In the genomic region with DNA sequence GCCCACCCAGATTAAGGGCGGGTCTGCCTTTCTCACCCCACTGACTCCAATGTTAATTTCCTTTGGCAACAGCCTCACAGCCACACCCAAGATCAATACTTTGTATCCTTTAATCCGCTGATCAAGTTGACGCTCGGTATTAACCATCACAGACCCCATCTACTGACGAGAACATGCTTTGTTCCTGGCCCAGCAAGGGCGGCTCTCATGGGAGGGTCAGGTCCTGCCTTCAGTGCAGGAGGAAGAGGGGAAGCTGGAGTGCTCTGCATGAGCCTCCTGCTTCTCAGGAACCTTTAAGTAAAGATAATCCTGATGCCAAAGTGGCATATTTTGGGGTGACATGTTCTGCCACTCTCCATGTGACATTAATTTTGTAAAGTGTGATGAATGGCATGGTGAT, we compare ENCODE assay signal across 30 cellular contexts. TPM values are rescaled to one million over a fixed set of nuclear protein-coding genes. Genes with fewer than 3 reads are reported as not detected.
A peak's percentile ranks its signal among the peaks of the same experiment; 100 is the strongest.
DNase-seq lines count a peak whose midpoint lies in the region; FAIRE-seq and TF ChIP-seq lines count a peak whose summit lies in the region.
"Had no signal": no experiment of that assay in that cellular context is flagged by ENCODE, and none has a peak within 500 bp of the region (broad histone marks: within the 10 kb centered on the region; RNA-seq: fewer than 3 reads in every experiment).

No MANE protein-coding gene starts in this region.

- peaks cover 12% of the 10 kb centered on the region for H3K9me3 Mint-ChIP-seq in astrocyte (ENCODE audit: unreplicated experiment)

- H3K27ac Mint-ChIP-seq in astrocyte (ENCODE audit: unreplicated experiment), result peak overlapping the region; percentile 7
- H3K27ac Mint-ChIP-seq: CD4-positive, alpha-beta T cell; CD8-positive, alpha-beta T cell had no signal

- TF ChIP-seq CTCF in HEK293 (tag by site-specific recombination; IDR thresholded peaks at IDR 0.05) (no peak), astrocyte (IDR thresholded peaks at IDR 0.05; ENCODE audit: insufficient read depth, low read depth, low read length) (no peak), coronary artery (IDR thresholded peaks at IDR 0.05) (no peak)

- DNase-seq in astrocyte (ENCODE audit: low read depth), result no peak
- peak; percentile 13 for DNase-seq in islet precursor cell
- no peak for DNase-seq in NCI-H2196 (lab: John Stamatoyannopoulos, UW; ENCODE audit: unreplicated experiment)
- DNase-seq in amniotic stem cell (lab: John Stamatoyannopoulos, UW), result no peak
- DNase-seq in coronary artery (ENCODE audit: low spot score), result no peak
- no peak for DNase-seq in DMS114 treated with DMSO at 0.1 percent for 48 hours (lab: John Stamatoyannopoulos, UW; ENCODE audit: unreplicated experiment)
- DNase-seq: 8988T; ACHN; BE2C; Caco-2; Calu3; CD4-positive, alpha-beta T cell; CD8-positive, alpha-beta T cell; DMS153; DMS53; DMS79; DND-41; EL; GDM1 had no signal

- no peak for FAIRE-seq in astrocyte (lab: Jason Lieb, UNC)
- FAIRE-seq: A204.1, D721Med, GM12878, GM12892, GM18507 had no signal

- no peak overlapping the region for H3K4me3 Mint-ChIP-seq in astrocyte (ENCODE audit: unreplicated experiment)
- H3K4me3 Mint-ChIP-seq: CD4-positive, alpha-beta T cell; CD8-positive, alpha-beta T cell had no signal

- peaks cover 4% of the 10 kb centered on the region for H3K27me3 Mint-ChIP-seq in astrocyte (ENCODE audit: low read depth, unreplicated experiment)
- H3K27me3 Mint-ChIP-seq: CD4-positive, alpha-beta T cell had no signal

- peaks cover 29 to 54% (median 38%) of the 10 kb centered on the region in 11 experiments for H3K9me3 ChIP-seq in BLaER1 treated with 17β-estradiol and CSF1 and Interleukin-3, amounts not matched to agents 10 nM and 100 nM (replicated peaks in 1 of 11)
- H3K9me3 ChIP-seq in HEK293 (ENCODE audit: control insufficient read depth, insufficient read depth, low read depth, low read length), result no peaks in the 10 kb centered on the region
- H3K9me3 ChIP-seq in astrocyte (ENCODE audit: insufficient read depth, low read depth, low read length), result no peaks in the 10 kb centered on the region
- H3K9me3 ChIP-seq: BE2C had no signal

- H3K36me3 ChIP-seq in BLaER1 treated with 17β-estradiol and CSF1 and Interleukin-3, amounts not matched to agents 10 nM and 100 nM, result peaks cover 0 to 26% (median 0%) of the 10 kb centered on the region in 11 experiments; a peak in 6 of 22 replicates
- no peaks in the 10 kb centered on the region for H3K36me3 ChIP-seq in HEK293 (ENCODE audit: control insufficient read depth in 2 of 2, insufficient read depth in 1 of 2, low read length in 2 of 2)
- no peaks in the 10 kb centered on the region for H3K36me3 ChIP-seq in astrocyte (ENCODE audit: insufficient read depth, low read length)
- H3K36me3 ChIP-seq: BE2C, BLaER1 had no signal

- no peaks in the 10 kb centered on the region for H3K79me2 ChIP-seq in astrocyte (ENCODE audit: insufficient read depth, low read length)

- peak overlapping the region in 1 of 10 experiments; percentile 13; a peak in 1 of 20 replicates for H3K4me3 ChIP-seq in BLaER1 treated with 17β-estradiol and CSF1 and Interleukin-3, amounts not matched to agents 10 nM and 100 nM
- H3K4me3 ChIP-seq in HEK293 (ENCODE audit: low read depth, low read length), result no peak overlapping the region
- no peak overlapping the region for H3K4me3 ChIP-seq in astrocyte (ENCODE audit: insufficient read depth, low read depth, low read length)
- H3K4me3 ChIP-seq in coronary artery, result no peak overlapping the region
- H3K4me3 ChIP-seq: BLaER1, GM12878 had no signal

- POLR2A ChIA-PET in HEK293 (lab: Yijun Ruan, JAX), result no interaction called here

- H3K27ac ChIP-seq in BLaER1 treated with 17β-estradiol and CSF1 and Interleukin-3, amounts not matched to agents 10 nM and 100 nM, result peak overlapping the region in 10 of 11 experiments; percentile 73 to 97 (median 92); a peak in 20 of 22 replicates
- H3K27ac ChIP-seq in HEK293 (ENCODE audit: extremely low read depth, low read depth, low read length) (no peak overlapping the region), astrocyte (ENCODE audit: low read depth, low read length) (no peak overlapping the region), coronary artery (no peak overlapping the region)
- H3K27ac ChIP-seq: BLaER1, C4-2B had no signal

- H3K4me2 ChIP-seq in BLaER1 treated with 17β-estradiol and CSF1 and Interleukin-3, amounts not matched to agents 10 nM and 100 nM, result peak overlapping the region in 9 of 11 experiments; percentile 30 to 83 (median 75); a peak in 17 of 22 replicates
- H3K4me2 ChIP-seq in astrocyte (ENCODE audit: low read length), result no peak overlapping the region
- H3K4me2 ChIP-seq: BLaER1 had no signal

- H3K36me3 Mint-ChIP-seq in astrocyte (ENCODE audit: low read depth, unreplicated experiment), result peaks cover 3% of the 10 kb centered on the region
- H3K36me3 Mint-ChIP-seq: CD8-positive, alpha-beta T cell had no signal

- peak overlapping the region in 8 of 11 experiments; percentile 35 to 84 (median 80); a peak in 11 of 22 replicates for H3K9ac ChIP-seq in BLaER1 treated with 17β-estradiol and CSF1 and Interleukin-3, amounts not matched to agents 10 nM and 100 nM
- H3K9ac ChIP-seq in astrocyte (ENCODE audit: low read length), result no peak overlapping the region
- H3K9ac ChIP-seq: BLaER1 had no signal

- H3K4me1 Mint-ChIP-seq in astrocyte (ENCODE audit: low read depth, unreplicated experiment), result peaks cover 5% of the 10 kb centered on the region

- no peaks in the 10 kb centered on the region for H3K27me3 ChIP-seq in BLaER1 treated with 17β-estradiol and CSF1 and Interleukin-3, amounts not matched to agents 10 nM and 100 nM
- peaks cover 7% of the 10 kb centered on the region for H3K27me3 ChIP-seq in astrocyte (ENCODE audit: insufficient read depth, low read length)
- H3K27me3 ChIP-seq: BE2C, BLaER1 had no signal

- no peaks in the 10 kb centered on the region for H4K20me1 ChIP-seq in BLaER1 treated with 17β-estradiol and CSF1 and Interleukin-3, amounts not matched to agents 10 nM and 100 nM
- no peaks in the 10 kb centered on the region for H4K20me1 ChIP-seq in astrocyte (ENCODE audit: insufficient read depth, low read length)
- H4K20me1 ChIP-seq: BLaER1 had no signal

- CTCF ChIA-PET in HEK293 (lab: Yijun Ruan, JAX), result no interaction called here

- H2AFZ ChIP-seq in astrocyte (ENCODE audit: low read depth, low read length), result no peak overlapping the region

- peaks cover 29 to 73% (median 62%) of the 10 kb centered on the region in 10 experiments for H3K4me1 ChIP-seq in BLaER1 treated with 17β-estradiol and CSF1 and Interleukin-3, amounts not matched to agents 10 nM and 100 nM
- H3K4me1 ChIP-seq in HEK293 (ENCODE audit: control insufficient read depth, insufficient read depth, low read length) (peaks cover 3% of the 10 kb centered on the region; the same call in 1 of the 2 replicates), astrocyte (ENCODE audit: insufficient read depth, low read length) (peaks cover 14% of the 10 kb centered on the region)
- H3K4me1 ChIP-seq: BE2C, Caco-2 had no signal

TF ChIP-seq in HEK293, 187 proteins besides CTCF, POLR2A, EP300 and RAD21:
- TF ChIP-seq ZNF10 (tag by site-specific recombination; IDR thresholded peaks at IDR 0.05), result 0 out of 2 replicates have a peak, but pooled peaks have one; percentile 35
- TF ChIP-seq ZNF37A (tag by site-specific recombination; IDR thresholded peaks at IDR 0.05), result no peak
- no peak for TF ChIP-seq KLF16 (tag by site-specific recombination; IDR thresholded peaks at IDR 0.05)

RNA-seq across cellular contexts. Expression of a gene that starts 8.3 kb away (rescaled TPM):
- total RNA-seq in astrocyte, result not detected in 2 replicates
- total RNA-seq: Caco-2; Calu3; CD4-positive, alpha-beta T cell; Daoy; G401; GM12878 had no signal

Comparison
In these comparisons a context has a peak if more than half of its experiments do, and no peak if none do; other contexts are left out.
1. H3K27ac ChIP-seq: peak in BLaER1 treated with 17β-estradiol and CSF1 and Interleukin-3, amounts not matched to agents 10 nM and 100 nM (10 of 11); none in HEK293 (single experiment), astrocyte (single experiment) and coronary artery (0 of 2).